8 cellular contexts compared by ENCODE assay signal in the genomic region with DNA sequence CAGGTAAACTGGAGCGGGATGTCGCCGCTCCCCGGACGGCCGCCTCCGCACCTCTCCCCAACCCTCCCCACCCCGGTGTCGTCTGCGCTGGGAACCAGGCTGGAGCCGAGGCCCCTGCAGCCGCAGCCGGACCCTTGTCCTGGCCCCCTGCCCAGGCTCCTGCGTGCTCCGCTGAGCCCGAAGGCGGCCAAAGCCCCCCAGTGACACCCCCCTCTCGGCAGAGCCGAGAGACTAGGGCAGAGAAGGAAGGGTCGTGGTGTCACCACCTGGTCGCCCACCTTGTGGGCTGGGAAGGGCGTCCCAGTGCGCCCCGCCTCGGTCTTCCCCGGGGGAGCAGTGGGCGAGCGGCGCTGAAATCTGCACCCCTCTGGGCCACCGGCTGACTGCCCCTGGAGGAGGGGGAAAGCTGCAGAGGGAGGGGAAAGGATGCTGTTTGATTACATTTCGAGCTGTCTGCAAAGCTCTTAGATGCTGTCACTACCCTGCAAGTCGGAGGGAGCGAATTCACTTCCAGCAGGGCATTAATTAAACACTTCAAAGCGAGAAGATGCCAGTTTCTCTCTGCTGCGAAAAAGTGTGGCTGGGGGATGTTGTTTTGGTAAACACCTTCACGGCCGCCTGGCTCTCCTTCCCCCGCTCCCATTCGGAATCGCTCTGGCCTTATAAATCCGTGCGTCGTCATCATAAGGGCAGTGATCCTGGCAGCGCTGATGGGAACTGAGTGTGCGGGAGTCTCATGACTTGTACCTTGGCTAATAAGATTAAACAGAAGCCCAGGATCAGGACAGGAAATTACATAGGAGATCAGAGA.
DNase-seq lines count a peak whose midpoint lies in the region; ATAC-seq and TF ChIP-seq lines count a peak whose summit lies in the region.

No MANE protein-coding gene starts in this region.

- H3K36me3 ChIP-seq in muscle layer of colon (ENCODE audit: insufficient read depth, low read length) = no peaks in the 10 kb centered on the region

- H3K27me3 ChIP-seq in muscle layer of colon (ENCODE audit: control insufficient read depth in 1 of 2, insufficient read depth in 2 of 2, low read length in 2 of 2) = no peaks in the 10 kb centered on the region

- peak; percentile 85 for DNase-seq in NCI-H69 (lab: John Stamatoyannopoulos, UW)
- peak; percentile 16 for DNase-seq in epithelial cell of esophagus (ENCODE audit: low read depth)
- DNase-seq in SKM-1 (lab: John Stamatoyannopoulos, UW; ENCODE audit: unreplicated experiment) = no peak
- DNase-seq in NCI-H187 treated with DMSO at 0.1 percent for 48 hours (lab: John Stamatoyannopoulos, UW) = no peak
- no peak for DNase-seq in GDM1 (lab: John Stamatoyannopoulos, UW)
- DNase-seq in OCI-M2 (lab: John Stamatoyannopoulos, UW; ENCODE audit: unreplicated experiment) = no peak

- peak overlapping the region; percentile 75 for H3K27ac ChIP-seq in muscle layer of colon (ENCODE audit: low read depth, low read length)

- no peaks in the 10 kb centered on the region for H3K9me3 ChIP-seq in muscle layer of colon (ENCODE audit: low read length)

- H3K9ac ChIP-seq in muscle layer of colon (ENCODE audit: low read length) = peak overlapping the region; percentile 47

- no peak for TF ChIP-seq CTCF in epithelial cell of esophagus (IDR thresholded peaks at IDR 0.05; ENCODE audit: insufficient read depth, low read depth, low read length, missing control alignments)

- peak overlapping the region; percentile 38 for H3K4me3 ChIP-seq in epithelial cell of esophagus (ENCODE audit: low read length)
- peak overlapping the region; percentile 64 to 88 for H3K4me3 ChIP-seq in muscle layer of colon (ENCODE audit: low read depth in 1 of 2, low read length in 2 of 2)

- ATAC-seq in GM19043 (IDR thresholded peaks at IDR 0.05; ENCODE audit: low read depth, unreplicated experiment) = peak; percentile 7

- H3K4me1 ChIP-seq in muscle layer of colon (ENCODE audit: insufficient read depth, low read length) = peaks cover 22% of the 10 kb centered on the region

Comparison
In these comparisons a context has a peak if more than half of its experiments do, and no peak if none do; other contexts are left out.
1. DNase-seq: peak in NCI-H69 (single experiment) and epithelial cell of esophagus (single experiment); none in SKM-1 (single experiment), NCI-H187 treated with DMSO at 0.1 percent for 48 hours (single experiment), GDM1 (single experiment) and OCI-M2 (single experiment).